In the genomic region with DNA sequence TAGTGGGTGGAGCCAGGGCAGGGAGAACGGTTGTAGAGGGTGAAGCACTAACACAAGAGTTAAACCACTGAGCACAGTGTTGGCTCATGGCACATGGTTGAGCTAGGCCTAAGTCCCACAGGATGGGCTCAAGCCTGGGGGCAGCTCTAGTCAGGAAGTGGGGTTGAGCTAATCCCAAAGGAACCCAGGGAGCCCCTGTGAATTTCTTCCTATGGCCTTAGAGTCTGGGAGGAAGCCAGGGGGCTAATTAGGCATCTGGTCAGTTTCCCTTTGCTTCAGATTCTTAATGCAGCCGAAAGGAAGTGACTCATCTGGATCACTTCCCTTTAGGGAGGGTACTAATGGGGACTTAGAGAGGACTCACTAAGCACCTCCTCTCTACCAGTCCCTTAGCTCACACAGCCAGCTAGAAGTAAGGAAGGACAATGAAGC, we compare ENCODE assay signal across 8 cellular contexts. TPM values are rescaled to one million over a fixed set of nuclear protein-coding genes. Genes with fewer than 3 reads are reported as not detected.
DNase-seq lines count a peak whose midpoint lies in the region; ATAC-seq and TF ChIP-seq lines count a peak whose summit lies in the region.

No MANE protein-coding gene starts in this region.

- H3K9me3 ChIP-seq in gastroesophageal sphincter (no peaks in the 10 kb centered on the region), skeletal muscle satellite cell (replicated peaks; ENCODE audit: low read length) (no peaks in the 10 kb centered on the region)

- no peak for TF ChIP-seq EP300 in gastroesophageal sphincter (IDR thresholded peaks at IDR 0.05)

- peak overlapping the region; percentile 60 for H3K4me2 ChIP-seq in skeletal muscle satellite cell (ENCODE audit: low read length)

- 20% methylated on average over 2 of the region's 2 CpGs; no CpG with 5 or more reads in 1 of the 2 donors for WGBS in gastroesophageal sphincter (ENCODE audit: low coverage in 1 of 2), 2 donors

- H3K36me3 ChIP-seq in gastroesophageal sphincter (no peaks in the 10 kb centered on the region), skeletal muscle satellite cell (ENCODE audit: insufficient read depth, low read length) (no peaks in the 10 kb centered on the region)

- no peak overlapping the region for H3K4me3 ChIP-seq in gastroesophageal sphincter
- H3K4me3 ChIP-seq in skeletal muscle satellite cell (ENCODE audit: low read length), result peak overlapping the region; percentile 30

- no peak for TF ChIP-seq POLR2A in gastroesophageal sphincter (IDR thresholded peaks at IDR 0.05)

- H3K27me3 ChIP-seq in gastroesophageal sphincter (no peaks in the 10 kb centered on the region), skeletal muscle satellite cell (ENCODE audit: control insufficient read depth, insufficient read depth, low read length) (no peaks in the 10 kb centered on the region)

- peak overlapping the region; percentile 42 for H3K9ac ChIP-seq in skeletal muscle satellite cell (ENCODE audit: low read depth, low read length)

- peak overlapping the region in 3 of 4 donors; percentile 42 to 60 (median 51) for H3K27ac ChIP-seq in gastroesophageal sphincter

- ATAC-seq in GM19372 (IDR thresholded peaks at IDR 0.05; ENCODE audit: low read depth, unreplicated experiment), result peak; percentile 90
- ATAC-seq in HG03280 (IDR thresholded peaks at IDR 0.05; ENCODE audit: unreplicated experiment), result peak; percentile 82
- ATAC-seq in SK-N-SH treated with all-trans-retinoic acid at 6 μM for 48 hours, result peak; percentile 91
- peak; percentile 79 for ATAC-seq in gastroesophageal sphincter

- DNase-seq in DMS 273 (lab: John Stamatoyannopoulos, UW; ENCODE audit: unreplicated experiment), result peak; percentile 65
- no peak for DNase-seq in hippocampal formation (lab: John Stamatoyannopoulos, UW)
- no peak for DNase-seq in SK-N-DZ (ENCODE audit: low spot score)

- TF ChIP-seq CTCF in gastroesophageal sphincter (IDR thresholded peaks at IDR 0.05), result no peak

- H3K4me1 ChIP-seq in gastroesophageal sphincter (peaks cover 0 to 19% (median 4%) of the 10 kb centered on the region in 3 donors), skeletal muscle satellite cell (ENCODE audit: control insufficient read depth, insufficient read depth, low read length) (peaks cover 19% of the 10 kb centered on the region)

TF ChIP-seq in SK-N-SH treated with all-trans-retinoic acid at 6 μM for 48 hours, 23 proteins besides CTCF, POLR2A, EP300 and RAD21:
- TF ChIP-seq BACH2 (CRISPR knock-in tag; IDR thresholded peaks at IDR 0.05; ENCODE audit: borderline replicate concordance), result no peak
- TF ChIP-seq, protein P1, sequence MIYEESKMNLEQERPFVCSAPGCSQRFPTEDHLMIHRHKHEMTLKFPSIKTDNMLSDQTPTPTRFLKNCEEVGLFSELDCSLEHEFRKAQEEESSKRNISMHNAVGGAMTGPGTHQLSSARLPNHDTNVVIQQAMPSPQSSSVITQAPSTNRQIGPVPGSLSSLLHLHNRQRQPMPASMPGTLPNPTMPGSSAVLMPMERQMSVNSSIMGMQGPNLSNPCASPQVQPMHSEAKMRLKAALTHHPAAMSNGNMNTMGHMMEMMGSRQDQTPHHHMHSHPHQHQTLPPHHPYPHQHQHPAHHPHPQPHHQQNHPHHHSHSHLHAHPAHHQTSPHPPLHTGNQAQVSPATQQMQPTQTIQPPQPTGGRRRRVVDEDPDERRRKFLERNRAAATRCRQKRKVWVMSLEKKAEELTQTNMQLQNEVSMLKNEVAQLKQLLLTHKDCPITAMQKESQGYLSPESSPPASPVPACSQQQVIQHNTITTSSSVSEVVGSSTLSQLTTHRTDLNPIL (CRISPR knock-in tag; IDR thresholded peaks at IDR 0.05; ENCODE audit: low read depth), result no peak
- no peak for TF ChIP-seq ZNF70 (CRISPR knock-in tag; IDR thresholded peaks at IDR 0.05)
- TF ChIP-seq ESRRG (CRISPR knock-in tag; IDR thresholded peaks at IDR 0.05), result no peak
- TF ChIP-seq ZNF565 (CRISPR knock-in tag; conservative IDR thresholded peaks at IDR 0.05; ENCODE audit: low read depth), result no peak
- TF ChIP-seq TOX (CRISPR knock-in tag; IDR thresholded peaks at IDR 0.05; ENCODE audit: borderline replicate concordance), result no peak
- TF ChIP-seq ARNTL (CRISPR knock-in tag; IDR thresholded peaks at IDR 0.05; ENCODE audit: borderline replicate concordance, low read depth), result no peak
- TF ChIP-seq, protein P2, sequence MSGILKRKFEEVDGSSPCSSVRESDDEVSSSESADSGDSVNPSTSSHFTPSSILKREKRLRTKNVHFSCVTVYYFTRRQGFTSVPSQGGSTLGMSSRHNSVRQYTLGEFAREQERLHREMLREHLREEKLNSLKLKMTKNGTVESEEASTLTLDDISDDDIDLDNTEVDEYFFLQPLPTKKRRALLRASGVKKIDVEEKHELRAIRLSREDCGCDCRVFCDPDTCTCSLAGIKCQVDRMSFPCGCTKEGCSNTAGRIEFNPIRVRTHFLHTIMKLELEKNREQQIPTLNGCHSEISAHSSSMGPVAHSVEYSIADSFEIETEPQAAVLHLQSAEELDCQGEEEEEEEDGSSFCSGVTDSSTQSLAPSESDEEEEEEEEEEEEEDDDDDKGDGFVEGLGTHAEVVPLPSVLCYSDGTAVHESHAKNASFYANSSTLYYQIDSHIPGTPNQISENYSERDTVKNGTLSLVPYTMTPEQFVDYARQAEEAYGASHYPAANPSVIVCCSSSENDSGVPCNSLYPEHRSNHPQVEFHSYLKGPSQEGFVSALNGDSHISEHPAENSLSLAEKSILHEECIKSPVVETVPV (CRISPR knock-in tag; IDR thresholded peaks at IDR 0.05), result no peak
- TF ChIP-seq ZNF8 (CRISPR knock-in tag; IDR thresholded peaks at IDR 0.05), result no peak
- no peak for TF ChIP-seq GLIS3 (CRISPR knock-in tag; IDR thresholded peaks at IDR 0.05)
- TF ChIP-seq ISL1 (CRISPR knock-in tag; IDR thresholded peaks at IDR 0.05), result no peak

RNA-seq across cellular contexts. Expression of a gene that starts 10.1 kb away (rescaled TPM):
- under 1 TPM in 2 of 4 donors, not detected in 2; 0.27 to 0.81 TPM for total RNA-seq in gastroesophageal sphincter
- total RNA-seq in skeletal muscle satellite cell (2012; rRNA removed), result 0.22 and 0.51 TPM in 2 replicates
- polyA plus RNA-seq in SK-N-DZ (2014; cell fraction: cytosol; rRNA removed), result 0.17 and 0.29 TPM in 2 replicates
- polyA plus RNA-seq in SK-N-DZ (2014; cell fraction: nucleus; rRNA removed), result 4.3 TPM in 1 of 2 replicates, not detected in the other

RNA-seq across cellular contexts. Expression of a gene that starts 27.4 kb away (rescaled TPM):
- total RNA-seq in gastroesophageal sphincter, result not detected
- total RNA-seq in skeletal muscle satellite cell (2012; rRNA removed), result not detected in 2 replicates
- polyA plus RNA-seq in SK-N-DZ (2014; cell fraction: cytosol; rRNA removed), result not detected in 2 replicates
- polyA plus RNA-seq in SK-N-DZ (2014; cell fraction: nucleus; rRNA removed), result not detected in 2 replicates

RNA-seq across cellular contexts. Expression of a gene that starts 35.5 kb away (rescaled TPM):
- 100 to 1,000 TPM in 3 of 4 donors, 10 to 100 TPM in 1; 75.3 to 239 (median 217) TPM for total RNA-seq in gastroesophageal sphincter
- total RNA-seq in skeletal muscle satellite cell (2012; rRNA removed), result 259 and 441 TPM in 2 replicates
- polyA plus RNA-seq in SK-N-DZ (2014; cell fraction: cytosol; rRNA removed), result 195 and 211 TPM in 2 replicates
- 87.6 and 96.3 TPM in 2 replicates for polyA plus RNA-seq in SK-N-DZ (2014; cell fraction: nucleus; rRNA removed)

RNA-seq across cellular contexts. Expression of a gene that starts 55.6 kb away (rescaled TPM):
- under 1 TPM in 2 of 4 donors, not detected in 2; 0.35 to 0.62 TPM for total RNA-seq in gastroesophageal sphincter
- not detected in 2 replicates for total RNA-seq in skeletal muscle satellite cell (2012; rRNA removed)
- 16.2 and 17.5 TPM in 2 replicates for polyA plus RNA-seq in SK-N-DZ (2014; cell fraction: cytosol; rRNA removed)
- 40.6 and 58.6 TPM in 2 replicates for polyA plus RNA-seq in SK-N-DZ (2014; cell fraction: nucleus; rRNA removed)
